Comparison of ENCODE assay signal across 1 cellular context in genomic region chr11:66072518-66072917, GRCh38.
TF ChIP-seq lines count a peak whose summit lies in the region.

No MANE protein-coding gene starts in this region.

TF ChIP-seq in GM23338, 12 proteins besides CTCF, POLR2A, EP300 and RAD21 (continued from another document):
- TF ChIP-seq REST (IDR thresholded peaks at IDR 0.05; ENCODE audit: unreplicated experiment) = no peak
- no peak for TF ChIP-seq ZNF331 (CRISPR knock-in tag; IDR thresholded peaks at IDR 0.05; ENCODE audit: low read depth)
TF ChIP-seq in GM23338: peak in this region for 0.
